ENCODE assay signal across 27 cellular contexts in genomic region chr5:53503819-53504218, GRCh38. TPM values are rescaled to one million over a fixed set of nuclear protein-coding genes. Genes with fewer than 3 reads are reported as not detected.
DNase-seq lines count a peak whose midpoint lies in the region; ATAC-seq, FAIRE-seq and TF ChIP-seq lines count a peak whose summit lies in the region.
"Had no signal": no experiment of that assay in that cellular context is flagged by ENCODE, and none has a peak within 500 bp of the region (broad histone marks: within the 10 kb centered on the region; RNA-seq: fewer than 3 reads in every experiment).

No MANE protein-coding gene starts in this region.

- H3K27me3 ChIP-seq in IMR-90 (ENCODE audit: control insufficient read depth, insufficient read depth, low read length) = no peaks in the 10 kb centered on the region
- no peaks in the 10 kb centered on the region for H3K27me3 ChIP-seq in H1 (replicated peaks in 1 of 4; ENCODE audit: control insufficient read depth in 3 of 4, extremely low read depth in 1 of 4, insufficient read depth in 3 of 4, low read length in 3 of 4)
- H3K27me3 ChIP-seq: cardiac muscle cell, colonic mucosa, foreskin keratinocyte had no signal

- H2AFZ ChIP-seq in IMR-90 (replicated peaks; ENCODE audit: low read length, poor library complexity) = peak overlapping the region; percentile 57
- H2AFZ ChIP-seq in H1 (ENCODE audit: low read length) = peak overlapping the region; percentile 96

- H4K8ac ChIP-seq in IMR-90 (ENCODE audit: low read depth in 2 of 2, low read length in 2 of 2) = no peak overlapping the region
- no peak overlapping the region for H4K8ac ChIP-seq in H1 (ENCODE audit: extremely low read depth, insufficient read depth, low read length)

- TF ChIP-seq POLR2A in IMR-90 (IDR thresholded peaks at IDR 0.05; ENCODE audit: low read depth, low read length) (no peak), H1 (IDR thresholded peaks at IDR 0.05; ENCODE audit: control extremely low read depth in 1 of 2, low read depth in 2 of 2, low read length in 2 of 2) (no peak)

- H2BK5ac ChIP-seq in IMR-90 (ENCODE audit: low read depth, low read length, poor library complexity, severe bottlenecking) (no peak overlapping the region), H1 (ENCODE audit: low read depth, low read length) (no peak overlapping the region)

- no peaks in the 10 kb centered on the region for H3K79me1 ChIP-seq in IMR-90 (ENCODE audit: low read depth in 1 of 2, low read length in 2 of 2)
- no peaks in the 10 kb centered on the region for H3K79me1 ChIP-seq in H1 (ENCODE audit: low read depth, low read length)

- CTCF ChIA-PET in IMR-90 (lab: Yijun Ruan, JAX) (no interaction called here), H1 (lab: Charles Lee; ENCODE audit: partially characterized antibody) (interaction anchor here (0.7 kb wide), 1 partner anchor 64 kb away, joined by 3 read pairs; no protein-coding TSS in a partner anchor)

- H4K91ac ChIP-seq in IMR-90 (ENCODE audit: insufficient read depth, low read depth, low read length) = no peak overlapping the region
- H4K91ac ChIP-seq in H1 (replicated peaks; ENCODE audit: insufficient read length, low read length) = no peak overlapping the region

- FAIRE-seq in H1 (lab: Jason Lieb, UNC) (no peak), D721Med (lab: Jason Lieb, UNC) (no peak)
- FAIRE-seq: kidney, RCC 7860 had no signal

- H3K23ac ChIP-seq in IMR-90 (ENCODE audit: low read depth, low read length) = no peak overlapping the region
- H3K23ac ChIP-seq in H1 (ENCODE audit: insufficient read length) = no peak overlapping the region

- H3K18ac ChIP-seq in IMR-90 (ENCODE audit: low read depth, low read length) (no peak overlapping the region), H1 (ENCODE audit: extremely low read depth, low read length) (no peak overlapping the region)

- in situ Hi-C loops in IMR-90 (cut with MboI; ENCODE audit: low sequenced_read_pairs) = no loop called here

- H2BK120ac ChIP-seq in IMR-90 (ENCODE audit: low read depth, low read length) = no peak overlapping the region
- H2BK120ac ChIP-seq in H1 (replicated peaks; ENCODE audit: low read depth, low read length) = no peak overlapping the region

- 83% methylated on average over 1 of the region's 3 CpGs; no CpG with 5 or more reads in 1 of the 2 experiments for whole genome bisulfite sequencing in IMR-90 (ENCODE audit: extremely low coverage in 2 of 2, insufficient read length in 1 of 2), 2 experiments
- 94% methylated on average over 2 of the region's 3 CpGs; no CpG with 5 or more reads in 1 of the 2 experiments for WGBS in H1 (ENCODE audit: extremely low coverage in 1 of 2, insufficient coverage in 1 of 2, insufficient read length in 1 of 2, insufficient replicate concordance in 2 of 2, low coverage in 1 of 2, low lambda C conversion rate in 2 of 2, missing lambda C conversion rate in 1 of 2), 2 experiments

- peaks cover 9% of the 10 kb centered on the region for H3K27me3 Mint-ChIP-seq in nephron progenitor cell (ENCODE audit: low read depth, poor library complexity)

- BruUV-seq in IMR-90 (replicated peaks; lab: Mats Ljungman, UMichigan) = no TSS peak

- H4K20me1 ChIP-seq in IMR-90 (ENCODE audit: insufficient read depth, low read length) (no peaks in the 10 kb centered on the region), H1 (replicated peaks in 1 of 2; ENCODE audit: control insufficient read depth in 1 of 2, insufficient read depth in 2 of 2, low read length in 2 of 2) (no peaks in the 10 kb centered on the region)

- ATAC-seq in IMR-90 (ENCODE audit: low read depth) = peak; percentile 61
- ATAC-seq: foreskin keratinocyte; HCT116; naive thymus-derived CD4-positive, alpha-beta T cell; T-cell had no signal

- no peak for TF ChIP-seq EP300 in H1 (IDR thresholded peaks at IDR 0.05; ENCODE audit: borderline replicate concordance in 1 of 2, low read depth in 2 of 2, low read length in 2 of 2)

- H3K4me1 Mint-ChIP-seq in nephron progenitor cell = peaks cover 14% of the 10 kb centered on the region
- H3K4me1 Mint-ChIP-seq: activated CD4-positive, alpha-beta T cell treated with anti-CD3 and anti-CD28 coated beads, Interleukin-2, amount 10 ng/mL, durations not matched to agents 7 days and 5 days; naive thymus-derived CD4-positive, alpha-beta T cell; T-cell had no signal

- TF ChIP-seq CTCF in AG10803 (conservative IDR thresholded peaks at IDR 0.05; ENCODE audit: low read length) (no peak), IMR-90 (conservative IDR thresholded peaks at IDR 0.05; ENCODE audit: low read depth, low read length) (no peak), H1 (IDR thresholded peaks at IDR 0.05; ENCODE audit: control extremely low read depth in 1 of 3, insufficient read depth in 1 of 3, low read depth in 1 of 3, low read length in 3 of 3) (no peak), nephron progenitor cell (IDR thresholded peaks at IDR 0.05) (no peak), D721Med (IDR thresholded peaks at IDR 0.05; ENCODE audit: insufficient read depth, missing control alignments) (no peak)

- H3K9ac ChIP-seq in IMR-90 (ENCODE audit: low read depth, low read length) = no peak overlapping the region
- no peak overlapping the region for H3K9ac ChIP-seq in H1 (replicated peaks in 1 of 4; ENCODE audit: extremely low read depth in 1 of 4, low read depth in 3 of 4, low read length in 3 of 4)

- intact Hi-C loops in IMR-90 (cut with micrococcal nuclease) = no loop called here

- DNase-seq in AG10803 (ENCODE audit: low read depth) (peak; percentile 53), IMR-90 (peak; percentile 27), H1 (ENCODE audit: low read depth in 1 of 2, low spot score in 2 of 2) (no peak), nephron progenitor cell (no peak), GF-D8 (lab: John Stamatoyannopoulos, UW) (no peak), D721Med (ENCODE audit: insufficient read length, low spot score) (no peak), NCI-H2081 treated with DMSO at 0.1 percent for 48 hours (lab: John Stamatoyannopoulos, UW) (no peak)
- DNase-seq: activated CD4-positive, alpha-beta T cell treated with anti-CD3 and anti-CD28 coated beads, Interleukin-2, amount 10 ng/mL, durations not matched to agents 7 days and 5 days; anterior cingulate cortex; colonic mucosa; effector memory CD4-positive, alpha-beta T cell; foreskin keratinocyte; head of caudate nucleus; kidney; midbrain; naive thymus-derived CD4-positive, alpha-beta T cell; NCI-H1092 treated with DMSO at 0.1 percent for 48 hours; NCI-H1694 treated with DMSO at 0.1 percent for 48 hours; NCI-H2171; stimulated activated naive CD4-positive, alpha-beta T cell; T-cell had no signal

- H3K4me3 Mint-ChIP-seq in nephron progenitor cell = no peak overlapping the region
- H3K4me3 Mint-ChIP-seq: activated CD4-positive, alpha-beta T cell treated with anti-CD3 and anti-CD28 coated beads, Interleukin-2, amount 10 ng/mL, durations not matched to agents 7 days and 5 days; activated naive CD8-positive, alpha-beta T cell; naive thymus-derived CD4-positive, alpha-beta T cell; T-cell had no signal

- H2AK9ac ChIP-seq in IMR-90 (replicated peaks; ENCODE audit: low read depth, low read length, poor library complexity) = peak overlapping the region; percentile 21

- H3K9me3 ChIP-seq in IMR-90 (ENCODE audit: control insufficient read depth, insufficient read depth, low read length) = peaks cover 7% of the 10 kb centered on the region
- peaks cover 9 to 18% of the 10 kb centered on the region in 2 experiments for H3K9me3 ChIP-seq in H1 (ENCODE audit: insufficient read depth in 2 of 2, low read depth in 1 of 2, low read length in 1 of 2)
- H3K9me3 ChIP-seq: colonic mucosa had no signal

- H2BK12ac ChIP-seq in H1 (ENCODE audit: low read depth, low read length) = no peak overlapping the region

- H4K5ac ChIP-seq in IMR-90 (ENCODE audit: low read depth, low read length) (no peak overlapping the region), H1 (ENCODE audit: insufficient read length, low read depth, low read length) (no peak overlapping the region)

- H3K36me3 Mint-ChIP-seq in nephron progenitor cell (ENCODE audit: low read depth) = peaks cover 2% of the 10 kb centered on the region
- H3K36me3 Mint-ChIP-seq: activated naive CD8-positive, alpha-beta T cell; T-cell had no signal

- H2BK15ac ChIP-seq in IMR-90 (ENCODE audit: low read depth, low read length) (no peak overlapping the region), H1 (ENCODE audit: low read length) (no peak overlapping the region)

- H2AK5ac ChIP-seq in IMR-90 (ENCODE audit: low read depth, low read length) (no peak overlapping the region), H1 (ENCODE audit: low read depth, low read length) (no peak overlapping the region)

- no peaks in the 10 kb centered on the region for H3K9me1 ChIP-seq in IMR-90 (ENCODE audit: insufficient read depth, low read length)

- POLR2A ChIA-PET in IMR-90 (lab: Charles Lee; ENCODE audit: unreplicated experiment) (no interaction called here), H1 (lab: Charles Lee; ENCODE audit: partially characterized antibody) (no interaction called here)

- H3K4me3 ChIP-seq in AG10803 (ENCODE audit: low read length) (no peak overlapping the region), IMR-90 (ENCODE audit: insufficient read depth, low read depth, low read length) (no peak overlapping the region), H1 (ENCODE audit: extremely low read depth in 1 of 4, insufficient read depth in 2 of 4, low read depth in 3 of 4, low read length in 4 of 4) (no peak overlapping the region)
- H3K4me3 ChIP-seq: cardiac muscle cell, colonic mucosa had no signal

- no peak overlapping the region for H3K4me2 ChIP-seq in IMR-90 (ENCODE audit: low read depth, low read length)
- no peak overlapping the region for H3K4me2 ChIP-seq in H1 (ENCODE audit: insufficient read depth in 1 of 2, low read depth in 2 of 2, low read length in 2 of 2)

- H3K23me2 ChIP-seq in H1 (ENCODE audit: low read depth, low read length) = no peaks in the 10 kb centered on the region

- peaks cover 22% of the 10 kb centered on the region for H3K9me3 Mint-ChIP-seq in nephron progenitor cell

- dilution Hi-C loops in IMR-90 (cut with HindIII; ENCODE audit: low sequenced_read_pairs, unreplicated experiment) = no loop called here

- H3K4ac ChIP-seq in IMR-90 (ENCODE audit: low read depth, low read length) (no peak overlapping the region), H1 (replicated peaks; ENCODE audit: insufficient read length, low read depth, low read length) (no peak overlapping the region)

- H3K36me3 ChIP-seq in IMR-90 (ENCODE audit: control insufficient read depth, insufficient read depth, low read length) (no peaks in the 10 kb centered on the region), H1 (ENCODE audit: control insufficient read depth in 2 of 4, insufficient read depth in 4 of 4, low read length in 3 of 4) (no peaks in the 10 kb centered on the region)
- H3K36me3 ChIP-seq: cardiac muscle cell, colonic mucosa had no signal

- TF ChIP-seq RAD21 in IMR-90 (IDR thresholded peaks at IDR 0.05; ENCODE audit: low read length) = no peak
- no peak for TF ChIP-seq RAD21 in H1 (IDR thresholded peaks at IDR 0.05 in 1 of 2, conservative IDR thresholded peaks at IDR 0.05 in 1 of 2; ENCODE audit: low read depth in 2 of 2, low read length in 2 of 2)

- H3K79me2 ChIP-seq in H1 (ENCODE audit: control insufficient read depth in 1 of 2, insufficient read depth in 2 of 2, low read length in 2 of 2) = no peaks in the 10 kb centered on the region

- H3K14ac ChIP-seq in IMR-90 (replicated peaks; ENCODE audit: low read depth, low read length) (no peak overlapping the region), H1 (ENCODE audit: insufficient read length) (no peak overlapping the region)

- H3K27ac Mint-ChIP-seq in nephron progenitor cell = peak overlapping the region; percentile 5
- H3K27ac Mint-ChIP-seq: activated CD4-positive, alpha-beta T cell treated with anti-CD3 and anti-CD28 coated beads, Interleukin-2, amount 10 ng/mL, durations not matched to agents 7 days and 5 days; activated naive CD8-positive, alpha-beta T cell; naive thymus-derived CD4-positive, alpha-beta T cell; T-cell had no signal

- H3K27ac ChIP-seq in IMR-90 (ENCODE audit: insufficient read depth, low read length) (no peak overlapping the region), H1 (ENCODE audit: low read depth, low read length) (no peak overlapping the region)
- H3K27ac ChIP-seq: cardiac muscle cell, colonic mucosa, epithelial cell of prostate, foreskin keratinocyte had no signal

- H2BK20ac ChIP-seq in IMR-90 (ENCODE audit: low read depth, low read length) (no peak overlapping the region), H1 (ENCODE audit: low read length) (no peak overlapping the region)

- H3K56ac ChIP-seq in IMR-90 (ENCODE audit: extremely low read depth, insufficient read depth, low read length) = no peak overlapping the region
- H3K56ac ChIP-seq in H1 (replicated peaks; ENCODE audit: insufficient read length, low read depth, low read length) = no peak overlapping the region

- no peaks in the 10 kb centered on the region for H3K4me1 ChIP-seq in IMR-90 (ENCODE audit: control insufficient read depth, insufficient read depth, low read length)
- H3K4me1 ChIP-seq in H1 (replicated peaks in 1 of 4; ENCODE audit: control insufficient read depth in 3 of 4, insufficient read depth in 4 of 4, low read length in 3 of 4) = peaks cover 0 to 5% (median 0%) of the 10 kb centered on the region in 4 experiments; a peak in 2 of 7 replicates
- H3K4me1 ChIP-seq: colonic mucosa, foreskin keratinocyte had no signal

RNA-seq across cellular contexts. Expression of gene FST, which starts 23.4 kb away (rescaled TPM):
- total RNA-seq in IMR-90 (2012; rRNA removed) = 141 and 187 TPM in 2 replicates
- polyA plus RNA-seq in IMR-90 (2012; rRNA removed) = 195 and 238 TPM in 2 replicates
- 61.8 and 174 TPM in 2 replicates for polyA plus RNA-seq in IMR-90 (2012; cell fraction: cytosol; rRNA removed)
- polyA plus RNA-seq in IMR-90 (2012; cell fraction: nucleus; rRNA removed; ENCODE audit: low replicate concordance) = 146 and 220 TPM in 2 replicates
- 16.6 and 16.8 TPM in 2 replicates for total RNA-seq in H1 (2021; fragmentation: NEBNext Ultra II Directional; extraction: Animal tissue kit (Norgen Biotek cat#: 25700))
- polyA plus RNA-seq in H1 (2011; rRNA removed) = 9.8 and 17.5 TPM in 2 replicates
- polyA plus RNA-seq in H1 (2011; cell fraction: cytosol; rRNA removed) = 17.9 TPM
- 17.6 TPM for polyA plus RNA-seq in H1 (2011; cell fraction: nucleus; rRNA removed)
- polyA plus RNA-seq in H1 (2012, experiment 1 of 2) = 26.7 to 35.3 TPM (median 28.8 TPM) in 4 replicates
- 11.1 TPM for polyA plus RNA-seq in H1 (2012, experiment 2 of 2)
- 15.6 TPM for polyA plus RNA-seq in H1 (2013, experiment 1 of 2)
- polyA plus RNA-seq in H1 (2013, experiment 2 of 2) = 16.6 TPM
- polyA minus RNA-seq in H1 (2011; rRNA and poly(A)+ RNA removed) = 9.3 and 13.6 TPM in 2 replicates
- polyA minus RNA-seq in H1 (2011; cell fraction: cytosol; rRNA and poly(A)+ RNA removed) = 9.1 TPM
- polyA minus RNA-seq in H1 (2011; cell fraction: nucleus; rRNA and poly(A)+ RNA removed) = 9.8 TPM
- total RNA-seq: activated CD4-positive, alpha-beta T cell treated with anti-CD3 and anti-CD28 coated beads, Interleukin-2, amount 10 ng/mL, durations not matched to agents 7 days and 5 days; activated CD8-positive, alpha-beta memory T cell treated with anti-CD3 and anti-CD28 coated beads for 36 hours had no signal

RNA-seq across cellular contexts. Expression of gene NDUFS4, which starts 56.6 kb away (rescaled TPM):
- total RNA-seq in IMR-90 (2012; rRNA removed) = 34.2 and 60.0 TPM in 2 replicates
- polyA plus RNA-seq in IMR-90 (2012; rRNA removed) = 67.5 and 70.1 TPM in 2 replicates
- 37.0 and 54.3 TPM in 2 replicates for polyA plus RNA-seq in IMR-90 (2012; cell fraction: cytosol; rRNA removed)
- 9.7 and 50.4 TPM in 2 replicates for polyA plus RNA-seq in IMR-90 (2012; cell fraction: nucleus; rRNA removed; ENCODE audit: low replicate concordance)
- total RNA-seq in H1 (2021; fragmentation: NEBNext Ultra II Directional; extraction: Animal tissue kit (Norgen Biotek cat#: 25700)) = 75.9 and 77.0 TPM in 2 replicates
- polyA plus RNA-seq in H1 (2011; rRNA removed) = 39.5 and 74.6 TPM in 2 replicates
- 106 TPM for polyA plus RNA-seq in H1 (2011; cell fraction: cytosol; rRNA removed)
- polyA plus RNA-seq in H1 (2011; cell fraction: nucleus; rRNA removed) = 22.7 TPM
- 66.5 to 100 TPM (median 68.0 TPM) in 4 replicates for polyA plus RNA-seq in H1 (2012, experiment 1 of 2)
- polyA plus RNA-seq in H1 (2012, experiment 2 of 2) = 47.0 TPM
- 104 TPM for polyA plus RNA-seq in H1 (2013, experiment 1 of 2)
- 100 TPM for polyA plus RNA-seq in H1 (2013, experiment 2 of 2)
- 23.6 and 33.0 TPM in 2 replicates for polyA minus RNA-seq in H1 (2011; rRNA and poly(A)+ RNA removed)
- 14.5 TPM for polyA minus RNA-seq in H1 (2011; cell fraction: cytosol; rRNA and poly(A)+ RNA removed)
- polyA minus RNA-seq in H1 (2011; cell fraction: nucleus; rRNA and poly(A)+ RNA removed) = 26.5 TPM

Comparison
In these comparisons a context has a peak if more than half of its experiments do, and no peak if none do; other contexts are left out.
1. DNase-seq: peak in AG10803 (single experiment) and IMR-90 (single experiment); none in H1 (0 of 2), nephron progenitor cell (single experiment), GF-D8 (single experiment), D721Med (single experiment) and NCI-H2081 treated with DMSO at 0.1 percent for 48 hours (single experiment).